ENCODE assay signal across 8 cellular contexts in the genomic region with DNA sequence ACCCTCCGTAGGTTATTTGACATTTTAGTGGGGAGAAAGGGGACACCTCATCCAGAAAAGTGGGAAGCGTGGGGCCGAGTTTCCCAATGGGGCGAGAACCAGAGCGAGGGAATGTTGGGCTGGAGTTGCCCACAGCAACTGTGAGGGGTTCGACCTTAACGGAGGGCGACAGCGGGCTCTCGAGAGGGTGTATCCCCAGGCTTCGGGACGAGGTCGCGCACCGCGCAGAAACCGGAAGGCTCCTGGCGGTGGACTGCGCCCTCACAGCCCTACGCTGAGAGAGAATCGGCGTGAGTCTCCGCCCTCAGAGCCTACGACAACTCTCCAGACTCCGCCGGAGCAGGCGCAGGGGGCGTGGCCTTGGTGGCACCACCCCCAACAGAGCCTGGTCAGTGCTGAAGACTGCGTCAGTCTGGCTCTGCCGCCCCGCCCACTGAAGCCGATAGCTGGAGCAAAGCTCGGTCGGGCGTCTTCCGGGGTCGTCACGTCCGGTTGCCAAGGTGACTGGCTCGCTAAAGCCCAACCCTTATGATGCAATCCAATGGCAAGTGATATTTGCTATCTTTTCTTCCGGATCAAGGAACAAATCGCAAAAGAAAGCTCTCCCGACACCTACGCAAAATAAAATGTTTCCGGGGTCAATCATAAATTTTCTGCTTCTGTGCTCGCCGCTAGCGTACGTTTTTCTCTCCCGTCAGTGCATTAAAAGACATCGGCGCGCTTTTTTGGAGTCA. TPM values are rescaled to one million over a fixed set of nuclear protein-coding genes. Genes with fewer than 3 reads are reported as not detected.
DNase-seq lines count a peak whose midpoint lies in the region; ATAC-seq lines count a peak whose summit lies in the region.

A gene with protein sequence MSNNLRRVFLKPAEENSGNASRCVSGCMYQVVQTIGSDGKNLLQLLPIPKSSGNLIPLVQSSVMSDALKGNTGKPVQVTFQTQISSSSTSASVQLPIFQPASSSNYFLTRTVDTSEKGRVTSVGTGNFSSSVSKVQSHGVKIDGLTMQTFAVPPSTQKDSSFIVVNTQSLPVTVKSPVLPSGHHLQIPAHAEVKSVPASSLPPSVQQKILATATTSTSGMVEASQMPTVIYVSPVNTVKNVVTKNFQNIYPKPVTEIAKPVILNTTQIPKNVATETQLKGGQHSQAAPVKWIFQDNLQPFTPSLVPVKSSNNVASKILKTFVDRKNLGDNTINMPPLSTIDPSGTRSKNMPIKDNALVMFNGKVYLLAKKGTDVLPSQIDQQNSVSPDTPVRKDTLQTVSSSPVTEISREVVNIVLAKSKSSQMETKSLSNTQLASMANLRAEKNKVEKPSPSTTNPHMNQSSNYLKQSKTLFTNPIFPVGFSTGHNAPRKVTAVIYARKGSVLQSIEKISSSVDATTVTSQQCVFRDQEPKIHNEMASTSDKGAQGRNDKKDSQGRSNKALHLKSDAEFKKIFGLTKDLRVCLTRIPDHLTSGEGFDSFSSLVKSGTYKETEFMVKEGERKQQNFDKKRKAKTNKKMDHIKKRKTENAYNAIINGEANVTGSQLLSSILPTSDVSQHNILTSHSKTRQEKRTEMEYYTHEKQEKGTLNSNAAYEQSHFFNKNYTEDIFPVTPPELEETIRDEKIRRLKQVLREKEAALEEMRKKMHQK (minus strand): TSS at position 257 of the 734 bp plus-strand sequence. CDS start 234 bp downstream, at position 23.

- H3K36me3 ChIP-seq in CD8-positive, alpha-beta memory T cell (ENCODE audit: insufficient read depth, low read length): no peaks in the 10 kb centered on the region
- H3K36me3 ChIP-seq in effector memory CD4-positive, alpha-beta T cell (ENCODE audit: control insufficient read depth, insufficient read depth, low read length): no peaks in the 10 kb centered on the region

- peak; percentile 100 for DNase-seq in CD8-positive, alpha-beta memory T cell
- DNase-seq in HPDE6-E6E7 (ENCODE audit: extremely low spot score) (peak; percentile 95), medulla oblongata (ENCODE audit: extremely low spot score) (peak; percentile 98)
- DNase-seq in NK-92 treated with Interleukin-12 subunit alpha and Interleukin-12 subunit beta, amount 100 ng/mL, for 24 hours (lab: John Stamatoyannopoulos, UW): peak; percentile 100
- DNase-seq in effector memory CD4-positive, alpha-beta T cell: peak; percentile 99 to 100 (median 99)
- peak; percentile 99 for DNase-seq in stimulated activated CD8-positive, alpha-beta memory T cell treated with anti-CD3 and anti-CD28 coated beads, Interleukin-12 subunit alpha, Interleukin-12 subunit beta, amount 100 ng/mL, for 1 hour (ENCODE audit: low read depth)

- peaks cover 41 to 50% (median 43%) of the 10 kb centered on the region in 3 donors for H3K4me1 Mint-ChIP-seq in CD8-positive, alpha-beta memory T cell

- POLR2A ChIA-PET in CD8-positive, alpha-beta memory T cell (lab: Charles Lee): interaction anchor here (0.6 to 2.0 kb wide), 17 partner anchors 11 to 629 kb away, joined by 3 to 13 read pairs (median 4); a partner anchor contains a TSS
- POLR2A ChIA-PET in activated CD8-positive, alpha-beta memory T cell treated with anti-CD3 and anti-CD28 coated beads for 36 hours (lab: Charles Lee): interaction anchor here (0.6 to 1.2 kb wide), 10 partner anchors 15 to 930 kb away, joined by 3 to 8 read pairs (median 3); a partner anchor contains a TSS

- peaks cover 4% of the 10 kb centered on the region for H3K27me3 ChIP-seq in CD8-positive, alpha-beta memory T cell (ENCODE audit: insufficient read depth, low read length, poor library complexity, severe bottlenecking)
- no peaks in the 10 kb centered on the region for H3K27me3 ChIP-seq in effector memory CD4-positive, alpha-beta T cell (replicated peaks; ENCODE audit: control insufficient read depth, insufficient read depth, low read length, poor library complexity, severe bottlenecking)

- CTCF ChIA-PET in CD8-positive, alpha-beta memory T cell (lab: Charles Lee): interaction anchor here (0.7 to 1.6 kb wide), 9 partner anchors 9 to 179 kb away, joined by 3 to 5 read pairs (median 3); a partner anchor contains a TSS
- CTCF ChIA-PET in activated CD8-positive, alpha-beta memory T cell treated with anti-CD3 and anti-CD28 coated beads for 36 hours (lab: Charles Lee): interaction anchor here (1.2 to 1.3 kb wide), 2 partner anchors 10 to 73 kb away, joined by 3 read pairs; no protein-coding TSS in a partner anchor

- peak within 1 kb of the TSS; percentile 94 to 99 (median 98) for H3K27ac Mint-ChIP-seq in CD8-positive, alpha-beta memory T cell

- H3K4me3 Mint-ChIP-seq in CD8-positive, alpha-beta memory T cell: peak within 1 kb of the TSS; percentile 81 to 97 (median 89)

- peaks cover 38 to 64% (median 58%) of the 10 kb centered on the region in 5 donors for H3K9me3 Mint-ChIP-seq in CD8-positive, alpha-beta memory T cell

- H3K9me3 ChIP-seq in CD8-positive, alpha-beta memory T cell (ENCODE audit: low read length): peaks cover 9% of the 10 kb centered on the region
- H3K9me3 ChIP-seq in effector memory CD4-positive, alpha-beta T cell (ENCODE audit: control insufficient read depth, low read length): peaks cover 11% of the 10 kb centered on the region

- peaks cover 10 to 54% (median 39%) of the 10 kb centered on the region in 3 donors for H3K36me3 Mint-ChIP-seq in CD8-positive, alpha-beta memory T cell

- peaks cover 23% of the 10 kb centered on the region for H3K4me1 ChIP-seq in CD8-positive, alpha-beta memory T cell (ENCODE audit: insufficient read depth, low read length)
- peaks cover 6% of the 10 kb centered on the region for H3K4me1 ChIP-seq in effector memory CD4-positive, alpha-beta T cell (ENCODE audit: control insufficient read depth, insufficient read depth, low read length, poor library complexity, severe bottlenecking)

- H3K27ac ChIP-seq in CD8-positive, alpha-beta memory T cell (ENCODE audit: low read depth, low read length): peak within 1 kb of the TSS; percentile 99
- H3K27ac ChIP-seq in effector memory CD4-positive, alpha-beta T cell (ENCODE audit: insufficient read depth, low read length, poor library complexity, severe bottlenecking): peak within 1 kb of the TSS; percentile 97

- peak within 1 kb of the TSS; percentile 80 for H3K4me3 ChIP-seq in CD8-positive, alpha-beta memory T cell (ENCODE audit: low read length)
- peak within 1 kb of the TSS; percentile 87 for H3K4me3 ChIP-seq in effector memory CD4-positive, alpha-beta T cell (ENCODE audit: insufficient read depth, low read depth, low read length, poor library complexity, severe bottlenecking)

- peak; percentile 95 for ATAC-seq in GM19463 (IDR thresholded peaks at IDR 0.05; ENCODE audit: unreplicated experiment)

- peaks cover 12 to 14% of the 10 kb centered on the region in 2 donors for H3K27me3 Mint-ChIP-seq in CD8-positive, alpha-beta memory T cell

RNA-seq across cellular contexts. Expression of the gene that starts here (rescaled TPM):
- 10 to 100 TPM; 14.1 to 15.6 TPM for total RNA-seq in CD8-positive, alpha-beta memory T cell
- 30.2 TPM for polyA plus RNA-seq in CD8-positive, alpha-beta memory T cell
- total RNA-seq in activated CD8-positive, alpha-beta memory T cell treated with anti-CD3 and anti-CD28 coated beads for 36 hours: 10 to 100 TPM; 13.1 to 14.0 TPM

Comparison
In these comparisons a context has a peak if more than half of its experiments do, and no peak if none do; other contexts are left out.
1. Peak in every context shown above with its lines: DNase-seq, ATAC-seq, H3K4me3 ChIP-seq and H3K27ac ChIP-seq.